Comparison of ENCODE assay signal across 1 cellular context in genomic region chr20:57426831-57427230, GRCh38.
TF ChIP-seq lines count a peak whose summit lies in the region.

No MANE protein-coding gene starts in this region.

TF ChIP-seq in H1, 55 proteins besides CTCF, POLR2A, EP300 and RAD21:
- TF ChIP-seq SIN3A (conservative IDR thresholded peaks at IDR 0.05 in 1 of 2, IDR thresholded peaks at IDR 0.05 in 1 of 2; ENCODE audit: low read depth in 1 of 2, low read length in 2 of 2) (no peak), SP1 (IDR thresholded peaks at IDR 0.05; ENCODE audit: low read depth, low read length) (no peak), YY1 (IDR thresholded peaks at IDR 0.05; ENCODE audit: low read depth, low read length) (no peak), CHD1 (IDR thresholded peaks at IDR 0.05; ENCODE audit: low read depth, low read length) (no peak), TEAD4 (IDR thresholded peaks at IDR 0.05; ENCODE audit: low read depth, low read length) (no peak), ASH2L (IDR thresholded peaks at IDR 0.05; ENCODE audit: low read length) (no peak), SP2 (IDR thresholded peaks at IDR 0.05; ENCODE audit: low read length) (no peak), TCF12 (IDR thresholded peaks at IDR 0.05; ENCODE audit: low read depth, low read length) (no peak)
